Comparison of ENCODE assay signal across 11 cellular contexts in genomic region chr5:5271606-5272321, GRCh38.
DNase-seq lines count a peak whose midpoint lies in the region; ATAC-seq and TF ChIP-seq lines count a peak whose summit lies in the region.
"Had no signal": no experiment of that assay in that cellular context is flagged by ENCODE, and none has a peak within 500 bp of the region (broad histone marks: within the 10 kb centered on the region; RNA-seq: fewer than 3 reads in every experiment).

No MANE protein-coding gene starts in this region.

- H3K4me1 ChIP-seq in foreskin keratinocyte (no peaks in the 10 kb centered on the region), skeletal muscle satellite cell (ENCODE audit: control insufficient read depth, insufficient read depth, low read length) (peaks cover 4% of the 10 kb centered on the region)

- H3K4me3 ChIP-seq in SK-N-MC (peak overlapping the region; percentile 56), skeletal muscle satellite cell (ENCODE audit: low read length) (no peak overlapping the region)

- H3K27ac ChIP-seq in SK-N-MC (no peak overlapping the region), foreskin keratinocyte (no peak overlapping the region)

- H3K9ac ChIP-seq in SK-N-MC (ENCODE audit: insufficient read length) (no peak overlapping the region), skeletal muscle satellite cell (ENCODE audit: low read depth, low read length) (no peak overlapping the region)

- peak; percentile 74 for DNase-seq in HT1080 (ENCODE audit: low read depth)
- DNase-seq in SK-N-MC (ENCODE audit: low read depth, low spot score), result no peak
- peak; percentile 44 to 66 for DNase-seq in foreskin keratinocyte
- DNase-seq in GDM1 (lab: John Stamatoyannopoulos, UW), result no peak
- no peak for DNase-seq in GF-D8 (lab: John Stamatoyannopoulos, UW)
- DNase-seq: amniotic stem cell, NCI-H2107 had no signal

- no peaks in the 10 kb centered on the region for H3K27me3 ChIP-seq in foreskin keratinocyte
- H3K27me3 ChIP-seq in skeletal muscle satellite cell (ENCODE audit: control insufficient read depth, insufficient read depth, low read length), result no peaks in the 10 kb centered on the region
- H3K27me3 ChIP-seq: spleen had no signal

- H3K36me3 ChIP-seq in SK-N-MC (ENCODE audit: insufficient read depth, low read length) (no peaks in the 10 kb centered on the region), skeletal muscle satellite cell (ENCODE audit: insufficient read depth, low read length) (no peaks in the 10 kb centered on the region)
- H3K36me3 ChIP-seq: spleen had no signal

- no peaks in the 10 kb centered on the region for H3K9me3 ChIP-seq in SK-N-MC (ENCODE audit: low read depth, low read length)
- H3K9me3 ChIP-seq in skeletal muscle satellite cell (replicated peaks; ENCODE audit: low read length), result no peaks in the 10 kb centered on the region

- H3K4me2 ChIP-seq in skeletal muscle satellite cell (ENCODE audit: low read length), result peak overlapping the region; percentile 6

- ATAC-seq in foreskin keratinocyte, result peak; percentile 40
- no peak for ATAC-seq in GM18502 (IDR thresholded peaks at IDR 0.05; ENCODE audit: poor library complexity, unreplicated experiment)
- ATAC-seq in GM21529 (IDR thresholded peaks at IDR 0.05; ENCODE audit: unreplicated experiment), result no peak

- no peak for TF ChIP-seq CTCF in foreskin keratinocyte (conservative IDR thresholded peaks at IDR 0.05)

Comparison
In these comparisons a context has a peak if more than half of its experiments do, and no peak if none do; other contexts are left out.
1. DNase-seq: peak in HT1080 (single experiment) and foreskin keratinocyte (2 of 2); none in SK-N-MC (single experiment), GDM1 (single experiment) and GF-D8 (single experiment).